Comparison of ENCODE assay signal across 14 cellular contexts in genomic region chr6:155832596-155832995, GRCh38.
DNase-seq lines count a peak whose midpoint lies in the region; ATAC-seq and TF ChIP-seq lines count a peak whose summit lies in the region.
"Had no signal": no experiment of that assay in that cellular context is flagged by ENCODE, and none has a peak within 500 bp of the region (broad histone marks: within the 10 kb centered on the region; RNA-seq: fewer than 3 reads in every experiment).

No MANE protein-coding gene starts in this region.

- dilution Hi-C loops in mammary epithelial cell (cut with HindIII; ENCODE audit: low sequenced_read_pairs): no loop called here

- H3K9me3 ChIP-seq in Loucy (ENCODE audit: insufficient read depth, low read depth, low read length) (no peaks in the 10 kb centered on the region), mammary epithelial cell (replicated peaks; ENCODE audit: insufficient read depth, low read length) (no peaks in the 10 kb centered on the region)
- H3K9me3 ChIP-seq: upper lobe of right lung had no signal

- H3K9ac ChIP-seq in Loucy (ENCODE audit: low read depth, low read length, poor library complexity, severe bottlenecking) (no peak overlapping the region), mammary epithelial cell (ENCODE audit: insufficient read depth, low read length) (no peak overlapping the region)

- no peaks in the 10 kb centered on the region for H3K36me3 ChIP-seq in Loucy (ENCODE audit: insufficient read depth, low read length)
- H3K36me3 ChIP-seq in mammary epithelial cell (ENCODE audit: insufficient read depth, low read length): no peaks in the 10 kb centered on the region
- no peaks in the 10 kb centered on the region for H3K36me3 ChIP-seq in kidney epithelial cell (ENCODE audit: control insufficient read depth, insufficient read depth, low read length)
- H3K36me3 ChIP-seq: upper lobe of right lung had no signal

- peak; percentile 58 for TF ChIP-seq CTCF in Loucy (conservative IDR thresholded peaks at IDR 0.05; ENCODE audit: low read length)
- no peak for TF ChIP-seq CTCF in mammary epithelial cell (conservative IDR thresholded peaks at IDR 0.05 in 1 of 2, IDR thresholded peaks at IDR 0.05 in 1 of 2; ENCODE audit: extremely low read depth in 1 of 2, insufficient read depth in 1 of 2, low read depth in 1 of 2, low read length in 2 of 2)
- no peak for TF ChIP-seq CTCF in kidney epithelial cell (IDR thresholded peaks at IDR 0.05; ENCODE audit: insufficient read depth, low read length, poor library complexity, severe bottlenecking)

- no peaks in the 10 kb centered on the region for H3F3A ChIP-seq in Loucy (ENCODE audit: low read depth)

- DNase-seq in Daoy (ENCODE audit: low read depth) (peak; percentile 14), mammary epithelial cell (peak; percentile 3), kidney epithelial cell (ENCODE audit: low read depth) (peak; percentile 26), SKM-1 (lab: John Stamatoyannopoulos, UW; ENCODE audit: unreplicated experiment) (no peak), NCI-H146 treated with DMSO at 0.1 percent for 48 hours (lab: John Stamatoyannopoulos, UW; ENCODE audit: unreplicated experiment) (no peak), dedifferentiated amniotic fluid mesenchymal stem cell (ENCODE audit: extremely low spot score) (no peak)
- DNase-seq: activated gamma-delta T cell treated with Interleukin-2 at 50 U/mL for 16 hours, cortex of kidney, NCI-H2081 treated with DMSO at 0.1 percent for 48 hours, small intestine, upper lobe of right lung had no signal

- CTCF ChIA-PET in mammary epithelial cell (lab: Charles Lee; ENCODE audit: low non-redundant PET): no interaction called here

- H3K27me3 ChIP-seq in Loucy (ENCODE audit: insufficient read depth, low read length, poor library complexity, severe bottlenecking) (no peaks in the 10 kb centered on the region), mammary epithelial cell (ENCODE audit: insufficient read depth, low read length) (no peaks in the 10 kb centered on the region), kidney epithelial cell (ENCODE audit: control insufficient read depth, insufficient read depth, low read length) (no peaks in the 10 kb centered on the region)
- H3K27me3 ChIP-seq: upper lobe of right lung had no signal

- no peaks in the 10 kb centered on the region for H4K20me1 ChIP-seq in Loucy (ENCODE audit: insufficient read depth, low read length, poor library complexity, severe bottlenecking)
- no peaks in the 10 kb centered on the region for H4K20me1 ChIP-seq in mammary epithelial cell (ENCODE audit: insufficient read depth, low read length)

- WGBS in mammary epithelial cell (ENCODE audit: low coverage, missing lambda C conversion rate): 81% methylated on average over 4 of the region's 4 CpGs

- no peak overlapping the region for H3K4me3 ChIP-seq in Loucy (ENCODE audit: low read length, poor library complexity, severe bottlenecking)
- no peak overlapping the region for H3K4me3 ChIP-seq in mammary epithelial cell (replicated peaks in 1 of 3; ENCODE audit: insufficient read depth in 1 of 3, low read depth in 2 of 3, low read length in 3 of 3)
- H3K4me3 ChIP-seq in kidney epithelial cell (ENCODE audit: low read depth, low read length): no peak overlapping the region
- H3K4me3 ChIP-seq: upper lobe of right lung had no signal

- H3K4me1 ChIP-seq in Loucy (ENCODE audit: insufficient read depth, low read length, poor library complexity, severe bottlenecking): peaks cover 29% of the 10 kb centered on the region
- H3K4me1 ChIP-seq in mammary epithelial cell (ENCODE audit: insufficient read depth, low read length): peaks cover 6% of the 10 kb centered on the region
- H3K4me1 ChIP-seq: upper lobe of right lung had no signal

- H3K27ac ChIP-seq in mammary epithelial cell (ENCODE audit: insufficient read depth, low read depth, low read length): no peak overlapping the region
- H3K27ac ChIP-seq: HL-60, upper lobe of right lung had no signal

- H3K79me2 ChIP-seq in Loucy (ENCODE audit: insufficient read depth, low read length) (no peaks in the 10 kb centered on the region), mammary epithelial cell (ENCODE audit: insufficient read depth, low read length) (no peaks in the 10 kb centered on the region)

- H2AFZ ChIP-seq in Loucy (ENCODE audit: low read length): no peak overlapping the region
- no peak overlapping the region for H2AFZ ChIP-seq in mammary epithelial cell (ENCODE audit: low read depth, low read length)

- no peak overlapping the region for H3K4me2 ChIP-seq in Loucy (ENCODE audit: low read depth, low read length, poor library complexity, severe bottlenecking)
- no peak overlapping the region for H3K4me2 ChIP-seq in mammary epithelial cell (ENCODE audit: insufficient read depth, low read depth, low read length)

- no peaks in the 10 kb centered on the region for H3K9me2 ChIP-seq in Loucy (replicated peaks; ENCODE audit: low read depth, low read length)

- in situ Hi-C loops in mammary epithelial cell (cut with MboI; ENCODE audit: low sequenced_read_pairs in 2 of 2): no loop called here

- ATAC-seq in GM18502 (IDR thresholded peaks at IDR 0.05; ENCODE audit: poor library complexity, unreplicated experiment): no peak
- ATAC-seq: upper lobe of right lung had no signal

- BruUV-seq in mammary epithelial cell (replicated peaks; lab: Mats Ljungman, UMichigan): no TSS peak

- intact Hi-C loops in mammary epithelial cell (cut with micrococcal nuclease): no loop called here

Comparison
In these comparisons a context has a peak if more than half of its experiments do, and no peak if none do; other contexts are left out.
1. DNase-seq: peak in Daoy (single experiment), mammary epithelial cell (single experiment) and kidney epithelial cell (single experiment); none in SKM-1 (single experiment), NCI-H146 treated with DMSO at 0.1 percent for 48 hours (single experiment) and dedifferentiated amniotic fluid mesenchymal stem cell (single experiment).